22 cellular contexts compared by ENCODE assay signal in the genomic region with DNA sequence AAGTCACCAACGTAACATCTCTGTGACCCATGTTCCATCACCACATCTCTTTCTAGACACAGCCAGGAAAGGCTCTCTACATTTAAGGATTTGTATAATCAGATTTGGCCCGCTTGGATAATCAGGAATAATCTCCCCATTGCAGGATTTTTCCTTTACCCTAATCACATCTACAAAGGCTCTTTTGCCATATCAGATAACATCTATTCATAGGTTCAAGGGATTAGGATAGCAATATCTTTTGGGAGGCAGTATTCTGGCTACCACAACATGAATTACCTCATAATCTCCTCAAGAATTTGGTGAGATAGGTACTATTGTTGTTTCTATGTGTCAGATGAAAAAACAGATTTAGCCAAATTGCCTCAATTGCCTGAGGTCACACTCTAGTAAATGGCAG.
"Had no signal": no experiment of that assay in that cellular context is flagged by ENCODE, and none has a peak within 500 bp of the region (broad histone marks: within the 10 kb centered on the region; RNA-seq: fewer than 3 reads in every experiment).

No MANE protein-coding gene starts in this region.

- H3K9me3 ChIP-seq: colonic mucosa, esophagus muscularis mucosa, esophagus squamous epithelium, gastrocnemius medialis, gastroesophageal sphincter, heart left ventricle had no signal

- DNase-seq: colonic mucosa; cortex of kidney; dermis blood vessel endothelial cell; dorsolateral prefrontal cortex; effector CD4-positive, alpha-beta T cell; effector CD8-positive, alpha-beta T cell; effector memory CD4-positive, alpha-beta T cell; effector memory CD8-positive, alpha-beta T cell; endodermal cell; erythroblast; esophagus squamous epithelium; foreskin keratinocyte; foreskin melanocyte; gastrocnemius medialis; glutamatergic neuron; head of caudate nucleus; heart left ventricle had no signal

- H3K27ac ChIP-seq: colonic mucosa, coronary artery, dorsolateral prefrontal cortex, epithelial cell of prostate, esophagus muscularis mucosa, esophagus squamous epithelium, foreskin keratinocyte, gastrocnemius medialis, gastroesophageal sphincter, heart left ventricle had no signal

- H3K36me3 ChIP-seq: colonic mucosa, esophagus muscularis mucosa, esophagus squamous epithelium, gastrocnemius medialis, gastroesophageal sphincter, heart left ventricle had no signal

- H3K4me3 ChIP-seq: colonic mucosa, coronary artery, dorsolateral prefrontal cortex, esophagus muscularis mucosa, esophagus squamous epithelium, gastrocnemius medialis, gastroesophageal sphincter, heart left ventricle had no signal

- H3K4me1 ChIP-seq: colonic mucosa, esophagus muscularis mucosa, esophagus squamous epithelium, foreskin keratinocyte, gastrocnemius medialis, gastroesophageal sphincter, heart left ventricle had no signal

- H3K4me1 Mint-ChIP-seq: endodermal cell had no signal

- H3K27me3 Mint-ChIP-seq: dendritic cell treated with granulocyte-macrophage colony-stimulating factor and Interleukin-4, amounts not matched to agents 40 ng/mL and 50 ng/mL, for 4 days had no signal

- H3K27me3 ChIP-seq: colonic mucosa, dorsolateral prefrontal cortex, esophagus muscularis mucosa, gastrocnemius medialis, gastroesophageal sphincter had no signal

- H3K4me3 Mint-ChIP-seq: dendritic cell treated with granulocyte-macrophage colony-stimulating factor and Interleukin-4, amounts not matched to agents 40 ng/mL and 50 ng/mL, for 4 days; effector memory CD8-positive, alpha-beta T cell; endodermal cell had no signal

- H3K9me3 Mint-ChIP-seq: dendritic cell treated with granulocyte-macrophage colony-stimulating factor and Interleukin-4, amounts not matched to agents 40 ng/mL and 50 ng/mL, for 4 days; effector memory CD8-positive, alpha-beta T cell had no signal

- H3K27ac Mint-ChIP-seq: dendritic cell treated with granulocyte-macrophage colony-stimulating factor and Interleukin-4, amounts not matched to agents 40 ng/mL and 50 ng/mL, for 4 days; effector memory CD8-positive, alpha-beta T cell; endodermal cell had no signal
